ENCODE assay signal across 18 cellular contexts in genomic region chr5:81969912-81970311, GRCh38. TPM values are rescaled to one million over a fixed set of nuclear protein-coding genes. Genes with fewer than 3 reads are reported as not detected.
A peak's percentile ranks its signal among the peaks of the same experiment; 100 is the strongest.
DNase-seq lines count a peak whose midpoint lies in the region; ATAC-seq and TF ChIP-seq lines count a peak whose summit lies in the region.
"Had no signal": no experiment of that assay in that cellular context is flagged by ENCODE, and none has a peak within 500 bp of the region (broad histone marks: within the 10 kb centered on the region; RNA-seq: fewer than 3 reads in every experiment).

No MANE protein-coding gene starts in this region.

- CTCF ChIA-PET in CD8-positive, alpha-beta memory T cell (lab: Charles Lee), result no interaction called here

- H3K27ac ChIP-seq in CD8-positive, alpha-beta memory T cell (ENCODE audit: low read depth, low read length), result no peak overlapping the region
- no peak overlapping the region for H3K27ac ChIP-seq in neural progenitor cell
- no peak overlapping the region for H3K27ac ChIP-seq in colonic mucosa
- no peak overlapping the region for H3K27ac ChIP-seq in effector memory CD4-positive, alpha-beta T cell (ENCODE audit: insufficient read depth, low read length, poor library complexity, severe bottlenecking)

- no peak overlapping the region for H3K4me2 ChIP-seq in neural progenitor cell

- H3K36me3 Mint-ChIP-seq in activated T-cell treated with anti-CD3 and anti-CD28 coated beads, Interleukin-2, amount 50 U/mL, for 4 hours (ENCODE audit: insufficient read depth), result no peaks in the 10 kb centered on the region
- H3K36me3 Mint-ChIP-seq in activated T-cell treated with anti-CD3 and anti-CD28 coated beads, Interleukin-2, amount 50 U/mL, for 24 hours (ENCODE audit: low read depth), result no peaks in the 10 kb centered on the region
- peaks cover 0 to 4% (median 0%) of the 10 kb centered on the region in 3 donors for H3K36me3 Mint-ChIP-seq in CD8-positive, alpha-beta memory T cell
- H3K36me3 Mint-ChIP-seq in activated T-helper 2 cell treated with anti-CD3 and anti-CD28 coated beads, Interferon-gamma antibody, Interleukin-2, Interleukin-4, amounts not matched to agents 10 μg/mL and 5 μg/mL and 100 μg/mL, durations not matched to agents 14 hours and 24 hours and 36 hours (ENCODE audit: low read depth), result peaks cover 2% of the 10 kb centered on the region
- H3K36me3 Mint-ChIP-seq in neural progenitor cell, result no peaks in the 10 kb centered on the region

- H3K4me3 ChIP-seq in CD8-positive, alpha-beta memory T cell (ENCODE audit: low read length), result no peak overlapping the region
- H3K4me3 ChIP-seq in neural progenitor cell (no peak overlapping the region), colonic mucosa (no peak overlapping the region)
- no peak overlapping the region for H3K4me3 ChIP-seq in effector memory CD4-positive, alpha-beta T cell (ENCODE audit: insufficient read depth, low read depth, low read length, poor library complexity, severe bottlenecking)
- H3K4me3 ChIP-seq: right atrium auricular region, vagina had no signal

- peaks cover 23% of the 10 kb centered on the region for H3K4me1 ChIP-seq in CD8-positive, alpha-beta memory T cell (ENCODE audit: insufficient read depth, low read length)
- peaks cover 35% of the 10 kb centered on the region for H3K4me1 ChIP-seq in neural progenitor cell
- H3K4me1 ChIP-seq in colonic mucosa, result no peaks in the 10 kb centered on the region
- H3K4me1 ChIP-seq in effector memory CD4-positive, alpha-beta T cell (ENCODE audit: control insufficient read depth, insufficient read depth, low read length, poor library complexity, severe bottlenecking), result no peaks in the 10 kb centered on the region

- DNase-seq in activated T-cell treated with anti-CD3 and anti-CD28 coated beads, Interleukin-2, amount 50 U/mL, for 4 hours, result no peak
- no peak for DNase-seq in activated T-cell treated with anti-CD3 and anti-CD28 coated beads, Interleukin-2, amount 50 U/mL, for 24 hours
- DNase-seq in CD8-positive, alpha-beta memory T cell, result no peak
- no peak for DNase-seq in activated T-helper 2 cell treated with anti-CD3 and anti-CD28 coated beads, Interferon-gamma antibody, Interleukin-2, Interleukin-4, amounts not matched to agents 10 μg/mL and 5 μg/mL and 100 μg/mL, durations not matched to agents 14 hours and 24 hours and 36 hours (ENCODE audit: low spot score)
- DNase-seq in neural progenitor cell (ENCODE audit: low spot score) (no peak), HuH-7.5 (ENCODE audit: low spot score) (no peak), colonic mucosa (no peak)
- DNase-seq in effector memory CD4-positive, alpha-beta T cell, result no peak
- DNase-seq: activated CD4-positive, CD25-positive, alpha-beta regulatory T cell; activated gamma-delta T cell; DMS79; foreskin fibroblast; H7; NCI-H446 treated with DMSO at 0.1 percent for 48 hours; stimulated activated CD4-positive, alpha-beta T cell treated with anti-CD3 and anti-CD28 coated beads, Interleukin-15, amount 100 ng/mL, for 24 hours; T-helper 9 cell had no signal

- H3K9me3 Mint-ChIP-seq in activated T-cell treated with anti-CD3 and anti-CD28 coated beads, Interleukin-2, amount 50 U/mL, for 4 hours, result no peaks in the 10 kb centered on the region
- H3K9me3 Mint-ChIP-seq in activated T-cell treated with anti-CD3 and anti-CD28 coated beads, Interleukin-2, amount 50 U/mL, for 24 hours, result no peaks in the 10 kb centered on the region
- no peaks in the 10 kb centered on the region for H3K9me3 Mint-ChIP-seq in CD8-positive, alpha-beta memory T cell
- H3K9me3 Mint-ChIP-seq in activated T-helper 2 cell treated with anti-CD3 and anti-CD28 coated beads, Interferon-gamma antibody, Interleukin-2, Interleukin-4, amounts not matched to agents 10 μg/mL and 5 μg/mL and 100 μg/mL, durations not matched to agents 14 hours and 24 hours and 36 hours, result no peaks in the 10 kb centered on the region
- peaks cover 2% of the 10 kb centered on the region for H3K9me3 Mint-ChIP-seq in neural progenitor cell

- H3K36me3 ChIP-seq in CD8-positive, alpha-beta memory T cell (ENCODE audit: insufficient read depth, low read length), result no peaks in the 10 kb centered on the region
- H3K36me3 ChIP-seq in neural progenitor cell (no peaks in the 10 kb centered on the region), colonic mucosa (no peaks in the 10 kb centered on the region)
- H3K36me3 ChIP-seq in effector memory CD4-positive, alpha-beta T cell (ENCODE audit: control insufficient read depth, insufficient read depth, low read length), result no peaks in the 10 kb centered on the region
- H3K36me3 ChIP-seq: right atrium auricular region, vagina had no signal

- no peak overlapping the region for H3K9ac ChIP-seq in neural progenitor cell
- H3K9ac ChIP-seq in colonic mucosa (ENCODE audit: low read depth in 2 of 2, low read length in 2 of 2), result no peak overlapping the region

- H3K27me3 ChIP-seq in CD8-positive, alpha-beta memory T cell (ENCODE audit: insufficient read depth, low read length, poor library complexity, severe bottlenecking), result no peaks in the 10 kb centered on the region
- H3K27me3 ChIP-seq in neural progenitor cell (no peaks in the 10 kb centered on the region), colonic mucosa (no peaks in the 10 kb centered on the region)
- H3K27me3 ChIP-seq in effector memory CD4-positive, alpha-beta T cell (replicated peaks; ENCODE audit: control insufficient read depth, insufficient read depth, low read length, poor library complexity, severe bottlenecking), result no peaks in the 10 kb centered on the region
- H3K27me3 ChIP-seq: right atrium auricular region, vagina had no signal

- H3K4me1 Mint-ChIP-seq in activated T-cell treated with anti-CD3 and anti-CD28 coated beads, Interleukin-2, amount 50 U/mL, for 4 hours (ENCODE audit: low read depth), result peaks cover 29% of the 10 kb centered on the region
- H3K4me1 Mint-ChIP-seq in activated T-cell treated with anti-CD3 and anti-CD28 coated beads, Interleukin-2, amount 50 U/mL, for 24 hours (ENCODE audit: low read depth), result peaks cover 30% of the 10 kb centered on the region
- H3K4me1 Mint-ChIP-seq in CD8-positive, alpha-beta memory T cell, result peaks cover 19 to 26% (median 20%) of the 10 kb centered on the region in 3 donors
- peaks cover 29% of the 10 kb centered on the region for H3K4me1 Mint-ChIP-seq in activated T-helper 2 cell treated with anti-CD3 and anti-CD28 coated beads, Interferon-gamma antibody, Interleukin-2, Interleukin-4, amounts not matched to agents 10 μg/mL and 5 μg/mL and 100 μg/mL, durations not matched to agents 14 hours and 24 hours and 36 hours (ENCODE audit: low read depth)
- H3K4me1 Mint-ChIP-seq in neural progenitor cell, result peaks cover 31% of the 10 kb centered on the region

- H3K27ac Mint-ChIP-seq in activated T-cell treated with anti-CD3 and anti-CD28 coated beads, Interleukin-2, amount 50 U/mL, for 24 hours, result no peak overlapping the region
- H3K27ac Mint-ChIP-seq in CD8-positive, alpha-beta memory T cell, result peak overlapping the region in 6 of 8 donors; percentile 6 to 95 (median 50)
- peak overlapping the region; percentile 11 for H3K27ac Mint-ChIP-seq in activated T-helper 2 cell treated with anti-CD3 and anti-CD28 coated beads, Interferon-gamma antibody, Interleukin-2, Interleukin-4, amounts not matched to agents 10 μg/mL and 5 μg/mL and 100 μg/mL, durations not matched to agents 14 hours and 24 hours and 36 hours
- H3K27ac Mint-ChIP-seq in neural progenitor cell, result no peak overlapping the region

- intact Hi-C loops in activated T-helper 2 cell treated with anti-CD3 and anti-CD28 coated beads, Interferon-gamma antibody, Interleukin-2, Interleukin-4, amounts not matched to agents 10 μg/mL and 5 μg/mL and 100 μg/mL, durations not matched to agents 14 hours and 24 hours and 36 hours (cut with micrococcal nuclease), result loop anchor here (5.0 kb wide), 7 partner anchors 197 to 1107 kb away; partner anchors contain the start of genes RPS23, TMEM167A, XRCC4 and ZCCHC9
- intact Hi-C loops in colonic mucosa (cut with DNase I), result loop anchor here (10.0 kb wide), 1 partner anchor 465 kb away; no protein-coding TSS in a partner anchor

- TF ChIP-seq CTCF in neural progenitor cell (IDR thresholded peaks at IDR 0.05) (no peak), colonic mucosa (IDR thresholded peaks at IDR 0.05) (no peak)

- H3K4me3 Mint-ChIP-seq in activated T-cell treated with anti-CD3 and anti-CD28 coated beads, Interleukin-2, amount 50 U/mL, for 4 hours, result peak overlapping the region; percentile 53
- H3K4me3 Mint-ChIP-seq in activated T-cell treated with anti-CD3 and anti-CD28 coated beads, Interleukin-2, amount 50 U/mL, for 24 hours, result no peak overlapping the region
- H3K4me3 Mint-ChIP-seq in CD8-positive, alpha-beta memory T cell, result peak overlapping the region in 4 of 7 donors; percentile 22 to 73 (median 37)
- no peak overlapping the region for H3K4me3 Mint-ChIP-seq in activated T-helper 2 cell treated with anti-CD3 and anti-CD28 coated beads, Interferon-gamma antibody, Interleukin-2, Interleukin-4, amounts not matched to agents 10 μg/mL and 5 μg/mL and 100 μg/mL, durations not matched to agents 14 hours and 24 hours and 36 hours (ENCODE audit: low read depth)
- no peak overlapping the region for H3K4me3 Mint-ChIP-seq in neural progenitor cell

- peaks cover 24% of the 10 kb centered on the region for H3F3A ChIP-seq in neural progenitor cell (ENCODE audit: low read depth)

- H4K20me1 ChIP-seq in neural progenitor cell (ENCODE audit: low read depth), result no peaks in the 10 kb centered on the region

- POLR2A ChIA-PET in CD8-positive, alpha-beta memory T cell (lab: Charles Lee), result no interaction called here

- H3K79me2 ChIP-seq in neural progenitor cell (ENCODE audit: low read depth), result peaks cover 17% of the 10 kb centered on the region

- no peaks in the 10 kb centered on the region for H3K27me3 Mint-ChIP-seq in activated T-cell treated with anti-CD3 and anti-CD28 coated beads, Interleukin-2, amount 50 U/mL, for 4 hours (ENCODE audit: low read depth)
- H3K27me3 Mint-ChIP-seq in activated T-cell treated with anti-CD3 and anti-CD28 coated beads, Interleukin-2, amount 50 U/mL, for 24 hours, result no peaks in the 10 kb centered on the region
- H3K27me3 Mint-ChIP-seq in CD8-positive, alpha-beta memory T cell, result no peaks in the 10 kb centered on the region
- H3K27me3 Mint-ChIP-seq in activated T-helper 2 cell treated with anti-CD3 and anti-CD28 coated beads, Interferon-gamma antibody, Interleukin-2, Interleukin-4, amounts not matched to agents 10 μg/mL and 5 μg/mL and 100 μg/mL, durations not matched to agents 14 hours and 24 hours and 36 hours (ENCODE audit: low read depth), result peaks cover 5% of the 10 kb centered on the region
- peaks cover 3% of the 10 kb centered on the region for H3K27me3 Mint-ChIP-seq in neural progenitor cell (ENCODE audit: insufficient read depth, low read depth)

- peak overlapping the region; percentile 75 for H2AFZ ChIP-seq in neural progenitor cell (replicated peaks)

- no peak for ATAC-seq in activated T-cell treated with anti-CD3 and anti-CD28 coated beads, Interleukin-2, amount 50 U/mL, for 4 hours

- no peaks in the 10 kb centered on the region for H3K9me3 ChIP-seq in CD8-positive, alpha-beta memory T cell (ENCODE audit: low read length)
- H3K9me3 ChIP-seq in neural progenitor cell (ENCODE audit: low read depth) (no peaks in the 10 kb centered on the region), colonic mucosa (no peaks in the 10 kb centered on the region)
- H3K9me3 ChIP-seq in effector memory CD4-positive, alpha-beta T cell (ENCODE audit: control insufficient read depth, low read length), result no peaks in the 10 kb centered on the region
- H3K9me3 ChIP-seq: right atrium auricular region, vagina had no signal

RNA-seq across cellular contexts. Expression of gene ATG10, which starts 1.9 kb away (rescaled TPM):
- 1 to 10 TPM; 4.6 to 5.8 (median 5.3) TPM for total RNA-seq in activated T-cell treated with anti-CD3 and anti-CD28 coated beads, Interleukin-2, amount 50 U/mL, for 4 hours
- total RNA-seq in CD8-positive, alpha-beta memory T cell, result 1 to 10 TPM; 8.3 to 8.8 TPM
- 10.3 TPM for polyA plus RNA-seq in CD8-positive, alpha-beta memory T cell
- total RNA-seq in activated T-helper 2 cell treated with anti-CD3 and anti-CD28 coated beads, Interferon-gamma antibody, Interleukin-2, Interleukin-4, amounts not matched to agents 10 μg/mL and 5 μg/mL and 100 μg/mL, durations not matched to agents 14 hours and 24 hours and 36 hours, result 7.7 and 8.9 TPM in 2 replicates
- total RNA-seq in neural progenitor cell (ENCODE audit: low replicate concordance), result 13.4 and 13.9 TPM in 2 replicates
- total RNA-seq in colonic mucosa, result 1 to 10 TPM; 6.8 to 8.2 TPM

Comparison
In these comparisons a context has a peak if more than half of its experiments do, and no peak if none do; other contexts are left out.
1. H3K4me3 Mint-ChIP-seq: peak in activated T-cell treated with anti-CD3 and anti-CD28 coated beads, Interleukin-2, amount 50 U/mL, for 4 hours (single experiment) and CD8-positive, alpha-beta memory T cell (4 of 7); none in activated T-cell treated with anti-CD3 and anti-CD28 coated beads, Interleukin-2, amount 50 U/mL, for 24 hours (single experiment), activated T-helper 2 cell treated with anti-CD3 and anti-CD28 coated beads, Interferon-gamma antibody, Interleukin-2, Interleukin-4, amounts not matched to agents 10 μg/mL and 5 μg/mL and 100 μg/mL, durations not matched to agents 14 hours and 24 hours and 36 hours (single experiment) and neural progenitor cell (single experiment).
2. H3K27ac Mint-ChIP-seq: peak in CD8-positive, alpha-beta memory T cell (6 of 8) and activated T-helper 2 cell treated with anti-CD3 and anti-CD28 coated beads, Interferon-gamma antibody, Interleukin-2, Interleukin-4, amounts not matched to agents 10 μg/mL and 5 μg/mL and 100 μg/mL, durations not matched to agents 14 hours and 24 hours and 36 hours (single experiment); none in activated T-cell treated with anti-CD3 and anti-CD28 coated beads, Interleukin-2, amount 50 U/mL, for 24 hours (single experiment) and neural progenitor cell (single experiment).